Comparison of ENCODE assay signal across 1 cellular context in genomic region chr11:836700-837099, GRCh38.
TF ChIP-seq lines count a peak whose summit lies in the region.

No MANE protein-coding gene starts in this region.

TF ChIP-seq in endothelial cell of umbilical vein, 7 proteins besides CTCF, POLR2A, EP300 and RAD21:
- TF ChIP-seq JUN (IDR thresholded peaks at IDR 0.05; ENCODE audit: borderline replicate concordance, insufficient read depth, insufficient read length, low read depth), result no peak
- no peak for TF ChIP-seq FOS (IDR thresholded peaks at IDR 0.05; ENCODE audit: borderline replicate concordance, insufficient read depth, low read length)
- TF ChIP-seq EZH2 (IDR thresholded peaks at IDR 0.05; ENCODE audit: borderline replicate concordance, low read depth, low read length, severe bottlenecking), result no peak
- TF ChIP-seq GATA2 (IDR thresholded peaks at IDR 0.05; ENCODE audit: insufficient read depth, insufficient read length, low read depth, low read length), result no peak
- no peak for TF ChIP-seq MYC (IDR thresholded peaks at IDR 0.05; ENCODE audit: low read depth, low read length)
- TF ChIP-seq POLR2AphosphoS5 (IDR thresholded peaks at IDR 0.05; ENCODE audit: insufficient read depth, low read depth, low read length), result no peak
- TF ChIP-seq, protein P1, sequence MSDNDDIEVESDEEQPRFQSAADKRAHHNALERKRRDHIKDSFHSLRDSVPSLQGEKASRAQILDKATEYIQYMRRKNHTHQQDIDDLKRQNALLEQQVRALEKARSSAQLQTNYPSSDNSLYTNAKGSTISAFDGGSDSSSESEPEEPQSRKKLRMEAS (IDR thresholded peaks at IDR 0.05; ENCODE audit: insufficient read depth, insufficient read length), result no peak
TF ChIP-seq in endothelial cell of umbilical vein: peak in this region for 0.
